12 cellular contexts compared by ENCODE assay signal in the genomic region with DNA sequence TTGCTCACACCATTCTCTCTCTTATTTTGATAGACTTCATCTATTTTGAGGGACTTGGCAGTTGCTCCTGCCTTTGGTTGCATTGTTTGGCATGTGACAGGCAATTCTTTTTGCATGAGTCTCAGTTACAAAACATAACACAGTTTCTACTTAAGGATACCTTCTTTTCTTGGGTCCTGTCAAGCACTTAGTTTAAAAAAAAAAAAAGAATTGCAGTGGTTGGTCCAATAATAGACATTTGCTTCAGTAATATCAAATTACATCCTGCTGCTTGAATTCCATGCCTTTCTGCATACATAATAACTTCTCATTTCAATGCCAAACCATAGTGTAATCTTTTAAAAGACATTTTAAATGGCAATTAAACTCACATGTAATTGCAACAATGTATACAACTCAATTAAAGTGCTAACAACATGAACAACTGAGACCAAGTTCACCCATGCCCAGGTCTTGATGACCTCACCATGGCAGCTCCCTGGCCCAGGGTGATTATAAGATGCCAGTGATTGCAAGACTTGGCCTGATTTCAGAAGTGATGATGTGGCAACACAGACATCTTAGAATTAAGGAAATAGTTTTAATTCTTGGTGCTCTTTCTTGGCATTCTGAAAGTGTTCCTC. TPM values are rescaled to one million over a fixed set of nuclear protein-coding genes. Genes with fewer than 3 reads are reported as not detected.
DNase-seq lines count a peak whose midpoint lies in the region; ATAC-seq and TF ChIP-seq lines count a peak whose summit lies in the region.
"Had no signal": no experiment of that assay in that cellular context is flagged by ENCODE, and none has a peak within 500 bp of the region (broad histone marks: within the 10 kb centered on the region; RNA-seq: fewer than 3 reads in every experiment).

No MANE protein-coding gene starts in this region.

- in situ Hi-C loops in KBM-7 (cut with MboI; ENCODE audit: low pct_unique_long_range_greater_than_20kb, low sequenced_read_pairs), result no loop called here
- in situ Hi-C loops in mammary epithelial cell (cut with MboI; ENCODE audit: low sequenced_read_pairs in 2 of 2), result loop anchor here in 1 of 2 donors (25.0 kb wide), 2 partner anchors 494 to 994 kb away; no protein-coding TSS in a partner anchor

- dilution Hi-C loops in mammary epithelial cell (cut with HindIII; ENCODE audit: low sequenced_read_pairs), result no loop called here

- H2AFZ ChIP-seq in mammary epithelial cell (ENCODE audit: low read depth, low read length), result no peak overlapping the region

- intact Hi-C loops in mammary epithelial cell (cut with micrococcal nuclease), result loop anchor here (1.0 to 10.0 kb wide), 5 partner anchors 25 to 996 kb away; no protein-coding TSS in a partner anchor

- BruUV-seq in mammary epithelial cell (replicated peaks; lab: Mats Ljungman, UMichigan), result no TSS peak

- ATAC-seq in lung (ENCODE audit: insufficient read depth, low FRiP score) (no peak), GM19035 (IDR thresholded peaks at IDR 0.05; ENCODE audit: unreplicated experiment) (no peak)
- no peak for ATAC-seq in stimulated activated naive CD8-positive, alpha-beta T cell treated with anti-CD3 and anti-CD28 coated beads, Interleukin-15, Interleukin-2, amounts not matched to agents 100 U/mL and 50 U/mL, for 24 hours
- ATAC-seq: naive thymus-derived CD4-positive, alpha-beta T cell had no signal

- no peak overlapping the region for H3K4me2 ChIP-seq in mammary epithelial cell (ENCODE audit: insufficient read depth, low read depth, low read length)

- H3K9ac ChIP-seq in mammary epithelial cell (ENCODE audit: insufficient read depth, low read length), result no peak overlapping the region

- H3K27me3 ChIP-seq in mammary epithelial cell (ENCODE audit: insufficient read depth, low read length) (no peaks in the 10 kb centered on the region), lung (ENCODE audit: control insufficient read depth, insufficient read depth) (no peaks in the 10 kb centered on the region)

- H3K4me1 ChIP-seq in mammary epithelial cell (ENCODE audit: insufficient read depth, low read length) (peaks cover 18% of the 10 kb centered on the region), lung (ENCODE audit: control insufficient read depth in 2 of 2, insufficient read depth in 2 of 2, low read length in 2 of 2) (peaks cover 3 to 5% of the 10 kb centered on the region in 2 donors)

- H3K36me3 ChIP-seq in mammary epithelial cell (ENCODE audit: insufficient read depth, low read length) (no peaks in the 10 kb centered on the region), lung (ENCODE audit: control insufficient read depth in 2 of 2, insufficient read depth in 2 of 2, low read length in 2 of 2) (no peaks in the 10 kb centered on the region)

- H3K9me3 ChIP-seq in mammary epithelial cell (replicated peaks; ENCODE audit: insufficient read depth, low read length) (no peaks in the 10 kb centered on the region), lung (ENCODE audit: control insufficient read depth in 2 of 2, insufficient read depth in 1 of 2, low read length in 1 of 2) (peaks cover 0 to 2% of the 10 kb centered on the region in 2 donors)

- H3K79me2 ChIP-seq in mammary epithelial cell (ENCODE audit: insufficient read depth, low read length), result no peaks in the 10 kb centered on the region

- CTCF ChIA-PET in mammary epithelial cell (lab: Charles Lee; ENCODE audit: low non-redundant PET), result no interaction called here

- H3K4me3 ChIP-seq in AG09309 (ENCODE audit: control insufficient read depth, low read depth, low read length) (no peak overlapping the region), mammary epithelial cell (replicated peaks in 1 of 3; ENCODE audit: insufficient read depth in 1 of 3, low read depth in 2 of 3, low read length in 3 of 3) (no peak overlapping the region), lung (no peak overlapping the region)

- TF ChIP-seq CTCF in AG09309 (IDR thresholded peaks at IDR 0.05; ENCODE audit: control insufficient read depth, insufficient read depth, low read depth, low read length, missing control alignments) (no peak), mammary epithelial cell (conservative IDR thresholded peaks at IDR 0.05 in 1 of 2, IDR thresholded peaks at IDR 0.05 in 1 of 2; ENCODE audit: extremely low read depth in 1 of 2, insufficient read depth in 1 of 2, low read depth in 1 of 2, low read length in 2 of 2) (no peak), lung (IDR thresholded peaks at IDR 0.05; ENCODE audit: control extremely low read depth, extremely low read depth) (no peak)

- H3K27ac ChIP-seq in mammary epithelial cell (ENCODE audit: insufficient read depth, low read depth, low read length), result no peak overlapping the region
- peak overlapping the region in 1 of 2 donors; percentile 72 for H3K27ac ChIP-seq in lung (ENCODE audit: low read depth in 1 of 2, low read length in 1 of 2)

- DNase-seq in AG09309 (ENCODE audit: low read depth) (peak; percentile 90), KBM-7 (peak; percentile 19), mammary epithelial cell (peak; percentile 80), lung (ENCODE audit: low spot score) (peak; percentile 67), NK-92 (lab: John Stamatoyannopoulos, UW; ENCODE audit: unreplicated experiment) (no peak), cortex of kidney (lab: John Stamatoyannopoulos, UW) (no peak)
- no peak for DNase-seq in stimulated activated naive CD8-positive, alpha-beta T cell treated with anti-CD3 and anti-CD28 coated beads, Interleukin-15, Interleukin-2, amounts not matched to agents 100 U/mL and 50 U/mL, for 24 hours
- DNase-seq: activated CD4-positive, alpha-beta T cell treated with anti-CD3 and anti-CD28 coated beads, Interleukin-2, amount 10 ng/mL, durations not matched to agents 7 days and 5 days; naive thymus-derived CD4-positive, alpha-beta T cell; NCI-H2081 treated with DMSO at 0.1 percent for 48 hours; stimulated activated naive CD4-positive, alpha-beta T cell treated with Interleukin-2 at 50 U/mL for 16 hours had no signal

- H4K20me1 ChIP-seq in mammary epithelial cell (ENCODE audit: insufficient read depth, low read length), result no peaks in the 10 kb centered on the region

RNA-seq across cellular contexts. Expression of gene PLET1, which starts 32.2 kb away (rescaled TPM):
- total RNA-seq in mammary epithelial cell (not detected), lung (not detected)
- polyA plus RNA-seq in mammary epithelial cell (not detected), lung (not detected)
- polyA minus RNA-seq in mammary epithelial cell, result not detected
- total RNA-seq: activated CD4-positive, alpha-beta T cell treated with anti-CD3 and anti-CD28 coated beads, Interleukin-2, amount 10 ng/mL, durations not matched to agents 7 days and 5 days; naive thymus-derived CD4-positive, alpha-beta T cell had no signal
- polyA plus RNA-seq: naive thymus-derived CD4-positive, alpha-beta T cell had no signal

Comparison
In these comparisons a context has a peak if more than half of its experiments do, and no peak if none do; other contexts are left out.
1. DNase-seq: peak in AG09309 (single experiment), KBM-7 (single experiment), mammary epithelial cell (single experiment) and lung (single experiment); none in NK-92 (single experiment), cortex of kidney (single experiment) and stimulated activated naive CD8-positive, alpha-beta T cell treated with anti-CD3 and anti-CD28 coated beads, Interleukin-15, Interleukin-2, amounts not matched to agents 100 U/mL and 50 U/mL, for 24 hours (single experiment).